In genomic region chr11:119449498-119449897, GRCh38 we compare ENCODE assay signal across 33 cellular contexts. TPM values are rescaled to one million over a fixed set of nuclear protein-coding genes. Genes with fewer than 3 reads are reported as not detected.
"Had no signal": no experiment of that assay in that cellular context is flagged by ENCODE, and none has a peak within 500 bp of the region (broad histone marks: within the 10 kb centered on the region; RNA-seq: fewer than 3 reads in every experiment).

No MANE protein-coding gene starts in this region.

- H3K36me3 ChIP-seq: brain microvascular endothelial cell, esophagus muscularis mucosa, gastrocnemius medialis, heart left ventricle had no signal

- DNase-seq: activated CD4-positive, alpha-beta memory T cell treated with anti-CD3 and anti-CD28 coated beads for 36 hours; activated CD4-positive, alpha-beta T cell treated with anti-CD3 and anti-CD28 coated beads for 36 hours; activated CD4-positive, alpha-beta T cell treated with anti-CD3 and anti-CD28 coated beads, Interleukin-2, amount 10 ng/mL, durations not matched to agents 24 days and 14 days; activated CD4-positive, CD25-positive, alpha-beta regulatory T cell; activated CD4-positive, CD25-positive, alpha-beta regulatory T cell treated with anti-CD3 and anti-CD28 coated beads, Interleukin-2, amount 50 U/mL, for 72 hours; activated CD8-positive, alpha-beta memory T cell treated with anti-CD3 and anti-CD28 coated beads, Interleukin-2, amount 50 U/mL, for 48 hours; activated CD8-positive, alpha-beta T cell treated with anti-CD3 and anti-CD28 coated beads, Interleukin-2, amount 10 ng/mL, durations not matched to agents 7 days and 5 days; activated gamma-delta T cell; activated naive CD4-positive, alpha-beta T cell; activated naive CD4-positive, alpha-beta T cell treated with anti-CD3 and anti-CD28 coated beads, Interleukin-2, amount 10 ng/mL, durations not matched to agents 7 days and 5 days; activated T-cell treated with anti-CD3 and anti-CD28 coated beads for 4 hours; activated T-cell treated with anti-CD3 and anti-CD28 coated beads, Interleukin-2, amount 50 U/mL, for 24 hours; activated T-cell treated with anti-CD3 and anti-CD28 coated beads, Interleukin-2, amount 50 U/mL, for 72 hours; amniotic stem cell; anterior cingulate cortex; brain microvascular endothelial cell; dorsolateral prefrontal cortex; effector memory CD8-positive, alpha-beta T cell; erythroblast; foreskin keratinocyte; gastrocnemius medialis; glutamatergic neuron; heart left ventricle; hypothalamus; T1000 had no signal

- H3K27ac Mint-ChIP-seq: activated CD4-positive, alpha-beta memory T cell treated with anti-CD3 and anti-CD28 coated beads for 36 hours; activated CD4-positive, alpha-beta T cell treated with anti-CD3 and anti-CD28 coated beads for 36 hours; activated CD4-positive, alpha-beta T cell treated with anti-CD3 and anti-CD28 coated beads, Interleukin-2, amount 10 ng/mL, durations not matched to agents 24 days and 14 days; activated CD8-positive, alpha-beta T cell treated with anti-CD3 and anti-CD28 coated beads, Interleukin-2, amount 10 ng/mL, durations not matched to agents 7 days and 5 days; activated naive CD4-positive, alpha-beta T cell treated with anti-CD3 and anti-CD28 coated beads, Interleukin-2, amount 10 ng/mL, durations not matched to agents 7 days and 5 days; activated naive CD8-positive, alpha-beta T cell; activated T-cell treated with anti-CD3 and anti-CD28 coated beads, Interleukin-2, amount 50 U/mL, for 24 hours; activated T-cell treated with anti-CD3 and anti-CD28 coated beads, Interleukin-2, amount 50 U/mL, for 72 hours; dendritic cell treated with granulocyte-macrophage colony-stimulating factor and Interleukin-4, amounts not matched to agents 40 ng/mL and 50 ng/mL, for 4 days; effector memory CD8-positive, alpha-beta T cell; T-helper 2 cell treated with Interferon-gamma antibody and Interleukin-4, amounts not matched to agents 5 μg/mL and 100 μg/mL, for 36 hours had no signal

- H3K27me3 ChIP-seq: brain microvascular endothelial cell, dorsolateral prefrontal cortex, esophagus muscularis mucosa, gastrocnemius medialis had no signal

- FAIRE-seq: astrocyte, bronchial epithelial cell had no signal

- H3K4me1 Mint-ChIP-seq: activated CD4-positive, alpha-beta T cell treated with anti-CD3 and anti-CD28 coated beads for 36 hours; activated CD4-positive, alpha-beta T cell treated with anti-CD3 and anti-CD28 coated beads, Interleukin-2, amount 10 ng/mL, durations not matched to agents 24 days and 14 days; activated naive CD4-positive, alpha-beta T cell treated with anti-CD3 and anti-CD28 coated beads, Interleukin-2, amount 10 ng/mL, durations not matched to agents 7 days and 5 days; central memory CD8-positive, alpha-beta T cell had no signal

- H3K4me1 ChIP-seq: foreskin keratinocyte, gastrocnemius medialis had no signal

- H3K9me3 ChIP-seq: esophagus muscularis mucosa, gastrocnemius medialis, heart left ventricle had no signal

- H3K9me3 Mint-ChIP-seq: activated CD4-positive, alpha-beta memory T cell treated with anti-CD3 and anti-CD28 coated beads for 36 hours; activated CD4-positive, alpha-beta T cell treated with anti-CD3 and anti-CD28 coated beads, Interleukin-2, amount 10 ng/mL, durations not matched to agents 24 days and 14 days; activated naive CD4-positive, alpha-beta T cell treated with anti-CD3 and anti-CD28 coated beads, Interleukin-2, amount 10 ng/mL, durations not matched to agents 7 days and 5 days; activated T-cell treated with anti-CD3 and anti-CD28 coated beads, Interleukin-2, amount 50 U/mL, for 24 hours; activated T-cell treated with anti-CD3 and anti-CD28 coated beads, Interleukin-2, amount 50 U/mL, for 72 hours; central memory CD8-positive, alpha-beta T cell; dendritic cell treated with granulocyte-macrophage colony-stimulating factor and Interleukin-4, amounts not matched to agents 40 ng/mL and 50 ng/mL, for 4 days; effector memory CD8-positive, alpha-beta T cell; T-helper 2 cell treated with Interferon-gamma antibody and Interleukin-4, amounts not matched to agents 5 μg/mL and 100 μg/mL, for 36 hours had no signal

- H3K27ac ChIP-seq: brain microvascular endothelial cell, coronary artery, dorsolateral prefrontal cortex, esophagus muscularis mucosa, foreskin keratinocyte, gastrocnemius medialis, heart left ventricle had no signal

- H3K4me3 Mint-ChIP-seq: activated CD4-positive, alpha-beta memory T cell treated with anti-CD3 and anti-CD28 coated beads for 36 hours; activated CD4-positive, alpha-beta T cell treated with anti-CD3 and anti-CD28 coated beads for 36 hours; activated CD4-positive, alpha-beta T cell treated with anti-CD3 and anti-CD28 coated beads, Interleukin-2, amount 10 ng/mL, durations not matched to agents 24 days and 14 days; activated CD8-positive, alpha-beta T cell treated with anti-CD3 and anti-CD28 coated beads, Interleukin-2, amount 10 ng/mL, durations not matched to agents 7 days and 5 days; activated naive CD4-positive, alpha-beta T cell treated with anti-CD3 and anti-CD28 coated beads, Interleukin-2, amount 10 ng/mL, durations not matched to agents 7 days and 5 days; activated naive CD8-positive, alpha-beta T cell; activated T-cell treated with anti-CD3 and anti-CD28 coated beads, Interleukin-2, amount 50 U/mL, for 24 hours; activated T-cell treated with anti-CD3 and anti-CD28 coated beads, Interleukin-2, amount 50 U/mL, for 72 hours; central memory CD8-positive, alpha-beta T cell; dendritic cell treated with granulocyte-macrophage colony-stimulating factor and Interleukin-4, amounts not matched to agents 40 ng/mL and 50 ng/mL, for 4 days; effector memory CD8-positive, alpha-beta T cell; T-helper 2 cell treated with Interferon-gamma antibody and Interleukin-4, amounts not matched to agents 5 μg/mL and 100 μg/mL, for 36 hours had no signal

- H3K4me3 ChIP-seq: coronary artery, dorsolateral prefrontal cortex, esophagus muscularis mucosa, gastrocnemius medialis, heart left ventricle had no signal

- H3K36me3 Mint-ChIP-seq: activated CD4-positive, alpha-beta memory T cell treated with anti-CD3 and anti-CD28 coated beads for 36 hours; activated naive CD4-positive, alpha-beta T cell treated with anti-CD3 and anti-CD28 coated beads, Interleukin-2, amount 10 ng/mL, durations not matched to agents 7 days and 5 days had no signal

- ATAC-seq: activated CD4-positive, alpha-beta T cell treated with anti-CD3 and anti-CD28 coated beads for 36 hours; activated CD8-positive, alpha-beta T cell treated with anti-CD3 and anti-CD28 coated beads, Interleukin-2, amount 10 ng/mL, durations not matched to agents 7 days and 5 days; activated T-cell treated with anti-CD3 and anti-CD28 coated beads, Interleukin-2, amount 50 U/mL, for 72 hours; effector memory CD8-positive, alpha-beta T cell; foreskin keratinocyte; gastrocnemius medialis; heart left ventricle had no signal

RNA-seq across cellular contexts. Expression of gene THY1, which starts 26.5 kb away (rescaled TPM):
- total RNA-seq: activated CD8-positive, alpha-beta T cell treated with anti-CD3 and anti-CD28 coated beads, Interleukin-2, amount 10 ng/mL, durations not matched to agents 7 days and 5 days had no signal
